In genomic region chr3:139448104-139448503, GRCh38 we compare ENCODE assay signal across 15 cellular contexts. TPM values are rescaled to one million over a fixed set of nuclear protein-coding genes. Genes with fewer than 3 reads are reported as not detected.
A peak's percentile ranks its signal among the peaks of the same experiment; 100 is the strongest.
DNase-seq lines count a peak whose midpoint lies in the region; ATAC-seq and TF ChIP-seq lines count a peak whose summit lies in the region.
"Had no signal": no experiment of that assay in that cellular context is flagged by ENCODE, and none has a peak within 500 bp of the region (broad histone marks: within the 10 kb centered on the region; RNA-seq: fewer than 3 reads in every experiment).

No MANE protein-coding gene starts in this region.

- H3K27ac Mint-ChIP-seq in naive thymus-derived CD8-positive, alpha-beta T cell = no peak overlapping the region
- H3K27ac Mint-ChIP-seq: activated CD4-positive, alpha-beta T cell treated with anti-CD3 and anti-CD28 coated beads, Interleukin-2, amount 10 ng/mL, durations not matched to agents 24 days and 14 days; natural killer cell treated with Interleukin-12 subunit alpha and Interleukin-12 subunit beta and Interleukin-15 and Interleukin-18, amount 100 ng/mL, for 72 hours had no signal

- H3K27ac ChIP-seq in heart right ventricle = no peak overlapping the region
- peak overlapping the region; percentile 90 for H3K27ac ChIP-seq in substantia nigra (ENCODE audit: low read depth, low read length, poor library complexity, severe bottlenecking)
- H3K27ac ChIP-seq in left lung = no peak overlapping the region
- H3K27ac ChIP-seq in esophagus muscularis mucosa (replicated peaks in 1 of 4) = no peak overlapping the region

- H3K9me3 ChIP-seq in heart right ventricle = no peaks in the 10 kb centered on the region
- no peaks in the 10 kb centered on the region for H3K9me3 ChIP-seq in left lung
- no peaks in the 10 kb centered on the region for H3K9me3 ChIP-seq in esophagus muscularis mucosa
- H3K9me3 ChIP-seq: BE2C had no signal

- DNase-seq in heart right ventricle = no peak
- DNase-seq in Right ventricle myocardium superior = no peak
- peak; percentile 76 for DNase-seq in NCI-H446 treated with DMSO at 0.1 percent for 48 hours (lab: John Stamatoyannopoulos, UW)
- DNase-seq in globus pallidus (ENCODE audit: low spot score) = peak; percentile 95
- peak in 47 of 49 donors; percentile 13 to 84 (median 66) for DNase-seq in substantia nigra (lab: John Stamatoyannopoulos, UW)
- DNase-seq in left lung = no peak
- no peak for DNase-seq in naive thymus-derived CD8-positive, alpha-beta T cell
- no peak for DNase-seq in esophagus muscularis mucosa (ENCODE audit: extremely low spot score)
- DNase-seq: activated CD4-positive, alpha-beta T cell treated with anti-CD3 and anti-CD28 coated beads, Interleukin-2, amount 10 ng/mL, durations not matched to agents 24 days and 14 days; BE2C; NCI-H774; stimulated activated CD4-positive, alpha-beta T cell treated with anti-CD3 and anti-CD28 coated beads, Interleukin-12 subunit alpha, Interleukin-12 subunit beta, amount 100 ng/mL, for 4 hours; SW 1271 had no signal

- no peak for TF ChIP-seq EP300 in esophagus muscularis mucosa (IDR thresholded peaks at IDR 0.05)

- 81 to 92% methylated on average over 3 of the region's 3 CpGs for WGBS in heart right ventricle, 2 donors
- 78% methylated on average over 3 of the region's 3 CpGs for WGBS in esophagus muscularis mucosa

- ATAC-seq in heart right ventricle = peak in 5 of 8 donors; percentile 24 to 90 (median 52)
- no peak for ATAC-seq in Right ventricle myocardium superior (ENCODE audit: poor library complexity)
- ATAC-seq in left lung = no peak
- no peak for ATAC-seq in naive thymus-derived CD8-positive, alpha-beta T cell
- ATAC-seq: natural killer cell treated with Interleukin-12 subunit alpha and Interleukin-12 subunit beta and Interleukin-15 and Interleukin-18, amount 100 ng/mL, for 72 hours had no signal

- no peaks in the 10 kb centered on the region for H3K27me3 Mint-ChIP-seq in naive thymus-derived CD8-positive, alpha-beta T cell
- H3K27me3 Mint-ChIP-seq: activated CD4-positive, alpha-beta T cell treated with anti-CD3 and anti-CD28 coated beads, Interleukin-2, amount 10 ng/mL, durations not matched to agents 24 days and 14 days had no signal

- peaks cover 0 to 3% (median 0%) of the 10 kb centered on the region in 9 donors for H3K36me3 ChIP-seq in heart right ventricle
- no peaks in the 10 kb centered on the region for H3K36me3 ChIP-seq in left lung
- H3K36me3 ChIP-seq in esophagus muscularis mucosa = peaks cover 0 to 5% (median 2%) of the 10 kb centered on the region in 4 donors
- H3K36me3 ChIP-seq: BE2C had no signal

- no peaks in the 10 kb centered on the region for H3K4me1 ChIP-seq in heart right ventricle
- no peaks in the 10 kb centered on the region for H3K4me1 ChIP-seq in left lung
- H3K4me1 ChIP-seq in esophagus muscularis mucosa = no peaks in the 10 kb centered on the region
- H3K4me1 ChIP-seq: BE2C had no signal

- no peak overlapping the region for H3K4me3 Mint-ChIP-seq in naive thymus-derived CD8-positive, alpha-beta T cell
- H3K4me3 Mint-ChIP-seq: activated CD4-positive, alpha-beta T cell treated with anti-CD3 and anti-CD28 coated beads, Interleukin-2, amount 10 ng/mL, durations not matched to agents 24 days and 14 days; natural killer cell treated with Interleukin-12 subunit alpha and Interleukin-12 subunit beta and Interleukin-15 and Interleukin-18, amount 100 ng/mL, for 72 hours had no signal

- H3K4me1 Mint-ChIP-seq in naive thymus-derived CD8-positive, alpha-beta T cell = no peaks in the 10 kb centered on the region
- H3K4me1 Mint-ChIP-seq: activated CD4-positive, alpha-beta T cell treated with anti-CD3 and anti-CD28 coated beads, Interleukin-2, amount 10 ng/mL, durations not matched to agents 24 days and 14 days had no signal

- H3K9me3 Mint-ChIP-seq in naive thymus-derived CD8-positive, alpha-beta T cell = no peaks in the 10 kb centered on the region
- H3K9me3 Mint-ChIP-seq: activated CD4-positive, alpha-beta T cell treated with anti-CD3 and anti-CD28 coated beads, Interleukin-2, amount 10 ng/mL, durations not matched to agents 24 days and 14 days; natural killer cell treated with Interleukin-12 subunit alpha and Interleukin-12 subunit beta and Interleukin-15 and Interleukin-18, amount 100 ng/mL, for 72 hours had no signal

- no peak for TF ChIP-seq CTCF in heart right ventricle (IDR thresholded peaks at IDR 0.05)
- no peak for TF ChIP-seq CTCF in left lung (IDR thresholded peaks at IDR 0.05)
- no peak for TF ChIP-seq CTCF in esophagus muscularis mucosa (IDR thresholded peaks at IDR 0.05)

- H3K36me3 Mint-ChIP-seq in naive thymus-derived CD8-positive, alpha-beta T cell = peaks cover 0 to 5% (median 0%) of the 10 kb centered on the region in 3 donors
- H3K36me3 Mint-ChIP-seq: natural killer cell treated with Interleukin-12 subunit alpha and Interleukin-12 subunit beta and Interleukin-15 and Interleukin-18, amount 100 ng/mL, for 72 hours had no signal

- H3K4me3 ChIP-seq in heart right ventricle (no peak overlapping the region), left lung (no peak overlapping the region), esophagus muscularis mucosa (no peak overlapping the region)

- H3K27me3 ChIP-seq in heart right ventricle = no peaks in the 10 kb centered on the region
- no peaks in the 10 kb centered on the region for H3K27me3 ChIP-seq in left lung
- H3K27me3 ChIP-seq in esophagus muscularis mucosa = no peaks in the 10 kb centered on the region
- H3K27me3 ChIP-seq: BE2C had no signal

- intact Hi-C loops in heart right ventricle (cut with DNase I) (no loop called here), Right ventricle myocardium superior (cut with DNase I) (no loop called here), left lung (cut with DNase I) (no loop called here), esophagus muscularis mucosa (cut with DNase I) (no loop called here)

- TF ChIP-seq POLR2A in esophagus muscularis mucosa (IDR thresholded peaks at IDR 0.05; ENCODE audit: low read depth) = no peak

- POLR2A ChIA-PET in naive thymus-derived CD8-positive, alpha-beta T cell (lab: Charles Lee) = no interaction called here

RNA-seq across cellular contexts. Expression of gene RBP2, which starts 28.2 kb away (rescaled TPM):
- total RNA-seq in heart right ventricle (not detected), Right ventricle myocardium superior (not detected), left lung (1 to 10 TPM in 1 of 2 donors, not detected in 1; 9.3 TPM), esophagus muscularis mucosa (not detected)
- not detected for polyA plus RNA-seq in heart right ventricle
- total RNA-seq in naive thymus-derived CD8-positive, alpha-beta T cell = not detected
- polyA plus RNA-seq in naive thymus-derived CD8-positive, alpha-beta T cell = not detected
- total RNA-seq: activated CD4-positive, alpha-beta T cell treated with anti-CD3 and anti-CD28 coated beads, Interleukin-2, amount 10 ng/mL, durations not matched to agents 24 days and 14 days; epithelial cell of proximal tubule; natural killer cell treated with Interleukin-12 subunit alpha and Interleukin-12 subunit beta and Interleukin-15 and Interleukin-18, amount 100 ng/mL, for 72 hours had no signal

RNA-seq across cellular contexts. Expression of gene COPB2, which starts 58.7 kb away (rescaled TPM):
- total RNA-seq in heart right ventricle (10 to 100 TPM; 51.5 to 79.7 (median 67.4) TPM), Right ventricle myocardium superior (53.1 TPM), left lung (100 to 1,000 TPM; 168 to 169 TPM), esophagus muscularis mucosa (10 to 100 TPM; 73.6 to 78.7 (median 76.3) TPM)
- 10 to 100 TPM; 15.4 to 47.6 TPM for polyA plus RNA-seq in heart right ventricle
- 10 to 100 TPM; 62.9 to 66.1 TPM for total RNA-seq in naive thymus-derived CD8-positive, alpha-beta T cell
- polyA plus RNA-seq in naive thymus-derived CD8-positive, alpha-beta T cell = 10 to 100 TPM; 40.3 to 65.2 (median 42.7) TPM

Comparison
In these comparisons a context has a peak if more than half of its experiments do, and no peak if none do; other contexts are left out.
1. ATAC-seq: peak in heart right ventricle (5 of 8); none in Right ventricle myocardium superior (single experiment), left lung (single experiment) and naive thymus-derived CD8-positive, alpha-beta T cell (0 of 2).
2. DNase-seq: peak in NCI-H446 treated with DMSO at 0.1 percent for 48 hours (single experiment), globus pallidus (single experiment) and substantia nigra (47 of 49); none in heart right ventricle (0 of 2), Right ventricle myocardium superior (single experiment), left lung (0 of 2), naive thymus-derived CD8-positive, alpha-beta T cell (0 of 10) and esophagus muscularis mucosa (single experiment).